ENCODE assay signal across 26 cellular contexts in genomic region chr3:75327453-75327852, GRCh38.
"Had no signal": no experiment of that assay in that cellular context is flagged by ENCODE, and none has a peak within 500 bp of the region (broad histone marks: within the 10 kb centered on the region; RNA-seq: fewer than 3 reads in every experiment).

No MANE protein-coding gene starts in this region.

- DNase-seq: colonic mucosa; cortex of kidney; effector CD8-positive, alpha-beta T cell; effector memory CD8-positive, alpha-beta T cell; endodermal cell; erythroblast; esophagus squamous epithelium; foreskin fibroblast; foreskin melanocyte; gastrocnemius medialis; glutamatergic neuron; head of caudate nucleus; heart right ventricle; hippocampal formation; left cardiac atrium; left lung; left ventricle myocardium superior; lower lobe of right lung; mesendoderm; midbrain; naive thymus-derived CD4-positive, alpha-beta T cell had no signal

- H3K36me3 ChIP-seq: colonic mucosa, esophagus squamous epithelium, gastrocnemius medialis, heart right ventricle, left lung, lower lobe of right lung had no signal

- H3K27me3 ChIP-seq: colonic mucosa, gastrocnemius medialis had no signal

- H3K27ac ChIP-seq: colonic mucosa, epithelial cell of prostate, esophagus squamous epithelium, gastrocnemius medialis, heart right ventricle, left lung, lower lobe of right lung had no signal

- H3K4me3 ChIP-seq: colonic mucosa, esophagus squamous epithelium, gastrocnemius medialis, heart right ventricle, left lung, lower lobe of right lung had no signal

- H3K4me1 ChIP-seq: colonic mucosa, esophagus squamous epithelium, gastrocnemius medialis, heart right ventricle, left lung, lower lobe of right lung had no signal

- H3K9me3 ChIP-seq: colonic mucosa, esophagus squamous epithelium, gastrocnemius medialis, heart right ventricle, left lung, lower lobe of right lung had no signal

- FAIRE-seq: endometrium, islet of Langerhans, keratinocyte had no signal

- ATAC-seq: effector memory CD8-positive, alpha-beta T cell; esophagus mucosa; gastrocnemius medialis; heart right ventricle; left cardiac atrium; left lung; left ventricle myocardium superior; lower lobe of right lung; naive thymus-derived CD4-positive, alpha-beta T cell had no signal
